In genomic region chr4:171812377-171813194, GRCh38 we compare ENCODE assay signal across 9 cellular contexts. TPM values are rescaled to one million over a fixed set of nuclear protein-coding genes. Genes with fewer than 3 reads are reported as not detected.
DNase-seq lines count a peak whose midpoint lies in the region; ATAC-seq and TF ChIP-seq lines count a peak whose summit lies in the region.
"Had no signal": no experiment of that assay in that cellular context is flagged by ENCODE, and none has a peak within 500 bp of the region (broad histone marks: within the 10 kb centered on the region; RNA-seq: fewer than 3 reads in every experiment).

No MANE protein-coding gene starts in this region.

- peak overlapping the region; percentile 58; the same call in 1 of the 2 replicates for H3K4me3 Mint-ChIP-seq in HFFc6
- no peak overlapping the region for H3K4me3 Mint-ChIP-seq in activated naive CD4-positive, alpha-beta T cell treated with anti-CD3 and anti-CD28 coated beads for 36 hours

- no peak for TF ChIP-seq POLR2A in body of pancreas (IDR thresholded peaks at IDR 0.05)

- peak; percentile 48 for ATAC-seq in body of pancreas
- ATAC-seq in HG02938 (IDR thresholded peaks at IDR 0.05; ENCODE audit: unreplicated experiment): no peak
- no peak for ATAC-seq in GM18519 (IDR thresholded peaks at IDR 0.05; ENCODE audit: low FRiP score, unreplicated experiment)

- CTCF ChIA-PET in activated naive CD4-positive, alpha-beta T cell treated with anti-CD3 and anti-CD28 coated beads for 36 hours (lab: Charles Lee): no interaction called here

- H4K20me1 ChIP-seq in BLaER1 treated with 17β-estradiol and CSF1 and Interleukin-3, amounts not matched to agents 10 nM and 100 nM: no peaks in the 10 kb centered on the region

- H3K36me3 Mint-ChIP-seq in HFFc6 (ENCODE audit: low read depth): no peaks in the 10 kb centered on the region
- peaks cover 2% of the 10 kb centered on the region for H3K36me3 Mint-ChIP-seq in activated naive CD4-positive, alpha-beta T cell treated with anti-CD3 and anti-CD28 coated beads for 36 hours (ENCODE audit: low read depth)

- peaks cover 0 to 23% (median 13%) of the 10 kb centered on the region in 11 experiments; a peak in 13 of 22 replicates for H3K27me3 ChIP-seq in BLaER1 treated with 17β-estradiol and CSF1 and Interleukin-3, amounts not matched to agents 10 nM and 100 nM
- H3K27me3 ChIP-seq in body of pancreas: peaks cover 0 to 11% of the 10 kb centered on the region in 2 donors
- H3K27me3 ChIP-seq in muscle layer of duodenum (ENCODE audit: low read depth, low read length): peaks cover 20% of the 10 kb centered on the region

- no peak for DNase-seq in HFFc6
- DNase-seq in body of pancreas: no peak
- DNase-seq in activated naive CD4-positive, alpha-beta T cell treated with anti-CD3 and anti-CD28 coated beads, Interleukin-2, amount 50 U/mL, for 16 hours: no peak
- DNase-seq in activated naive CD4-positive, alpha-beta T cell treated with anti-CD3 and anti-CD28 coated beads for 36 hours: no peak
- DNase-seq: activated T-cell treated with anti-CD3 and anti-CD28 coated beads, Interleukin-2, amount 50 U/mL, for 4 hours had no signal

- peaks cover 11 to 22% (median 17%) of the 10 kb centered on the region in 11 experiments; a peak in 20 of 22 replicates for H3K9me3 ChIP-seq in BLaER1 treated with 17β-estradiol and CSF1 and Interleukin-3, amounts not matched to agents 10 nM and 100 nM (replicated peaks in 1 of 11)
- H3K9me3 ChIP-seq in body of pancreas (no peaks in the 10 kb centered on the region), muscle layer of duodenum (ENCODE audit: control insufficient read depth in 1 of 2, low read length in 2 of 2) (no peaks in the 10 kb centered on the region)

- no peaks in the 10 kb centered on the region for H3K9me3 Mint-ChIP-seq in HFFc6
- no peaks in the 10 kb centered on the region for H3K9me3 Mint-ChIP-seq in activated naive CD4-positive, alpha-beta T cell treated with anti-CD3 and anti-CD28 coated beads for 36 hours

- H3K27ac Mint-ChIP-seq in HFFc6: no peak overlapping the region
- no peak overlapping the region for H3K27ac Mint-ChIP-seq in activated naive CD4-positive, alpha-beta T cell treated with anti-CD3 and anti-CD28 coated beads for 36 hours

- H3K4me2 ChIP-seq in BLaER1 treated with 17β-estradiol and CSF1 and Interleukin-3, amounts not matched to agents 10 nM and 100 nM: peak overlapping the region; percentile 82 to 92 (median 86)

- H3K27ac ChIP-seq in BLaER1 treated with 17β-estradiol and CSF1 and Interleukin-3, amounts not matched to agents 10 nM and 100 nM: peak overlapping the region in 8 of 11 experiments; percentile 13 to 45 (median 32); a peak in 9 of 22 replicates
- H3K27ac ChIP-seq in body of pancreas (no peak overlapping the region), muscle layer of duodenum (ENCODE audit: low read length) (no peak overlapping the region)

- WGBS in body of pancreas, 2 donors: 2% methylated on average over 21 to 51 of the region's 54 CpGs

- peak overlapping the region; percentile 29 to 77 (median 58); a peak in 20 of 22 replicates for H3K9ac ChIP-seq in BLaER1 treated with 17β-estradiol and CSF1 and Interleukin-3, amounts not matched to agents 10 nM and 100 nM

- intact Hi-C loops in body of pancreas (cut with DNase I): no loop called here
- intact Hi-C loops in activated naive CD4-positive, alpha-beta T cell treated with anti-CD3 and anti-CD28 coated beads for 36 hours (cut with micrococcal nuclease): no loop called here

- no peaks in the 10 kb centered on the region for H3K36me3 ChIP-seq in BLaER1 treated with 17β-estradiol and CSF1 and Interleukin-3, amounts not matched to agents 10 nM and 100 nM
- H3K36me3 ChIP-seq in body of pancreas (replicated peaks in 1 of 2; ENCODE audit: insufficient read depth in 1 of 2, low read depth in 2 of 2): no peaks in the 10 kb centered on the region
- no peaks in the 10 kb centered on the region for H3K36me3 ChIP-seq in muscle layer of duodenum (ENCODE audit: control insufficient read depth in 1 of 2, insufficient read depth in 2 of 2, low read length in 2 of 2)

- H3K4me1 ChIP-seq in BLaER1 treated with 17β-estradiol and CSF1 and Interleukin-3, amounts not matched to agents 10 nM and 100 nM: peaks cover 0 to 11% (median 5%) of the 10 kb centered on the region in 10 experiments; a peak in 11 of 20 replicates
- peaks cover 21% of the 10 kb centered on the region for H3K4me1 ChIP-seq in body of pancreas
- H3K4me1 ChIP-seq in muscle layer of duodenum (ENCODE audit: control insufficient read depth in 1 of 2, insufficient read depth in 2 of 2, low read length in 2 of 2): peaks cover 0 to 15% of the 10 kb centered on the region in 2 donors

- H3K27me3 Mint-ChIP-seq in HFFc6 (ENCODE audit: insufficient read depth): peaks cover 7% of the 10 kb centered on the region; the same call in 1 of the 2 replicates
- H3K27me3 Mint-ChIP-seq in activated naive CD4-positive, alpha-beta T cell treated with anti-CD3 and anti-CD28 coated beads for 36 hours (ENCODE audit: low read depth): peaks cover 27% of the 10 kb centered on the region

- TF ChIP-seq CTCF in HFFc6 (IDR thresholded peaks at IDR 0.05): no peak
- TF ChIP-seq CTCF in body of pancreas (IDR thresholded peaks at IDR 0.05): no peak

- peak overlapping the region; percentile 51 to 72 (median 66) for H3K4me3 ChIP-seq in BLaER1 treated with 17β-estradiol and CSF1 and Interleukin-3, amounts not matched to agents 10 nM and 100 nM
- H3K4me3 ChIP-seq in body of pancreas (peak overlapping the region in 1 of 2 donors; percentile 11), muscle layer of duodenum (ENCODE audit: low read depth in 1 of 2, low read length in 2 of 2) (peak overlapping the region; percentile 32 to 76)

- H3K4me1 Mint-ChIP-seq in HFFc6 (ENCODE audit: low read depth): no peaks in the 10 kb centered on the region; the same call in 1 of the 2 replicates
- peaks cover 3% of the 10 kb centered on the region for H3K4me1 Mint-ChIP-seq in activated naive CD4-positive, alpha-beta T cell treated with anti-CD3 and anti-CD28 coated beads for 36 hours (ENCODE audit: low read depth)

RNA-seq across cellular contexts. Expression of gene GALNTL6, which starts 0.6 kb away (rescaled TPM):
- total RNA-seq in HFFc6 (2021; fragmentation: NEBNext Ultra II Directional; extraction: Animal tissue kit (Norgen Biotek cat#: 25700)): under 1 TPM in 1 of 6 experiments, not detected in 5; 0.07 TPM
- under 1 TPM in 1 of 2 donors, not detected in 1; 0.26 TPM for total RNA-seq in body of pancreas
- not detected for total RNA-seq in activated naive CD4-positive, alpha-beta T cell treated with anti-CD3 and anti-CD28 coated beads for 36 hours
- total RNA-seq: activated T-cell treated with anti-CD3 and anti-CD28 coated beads, Interleukin-2, amount 50 U/mL, for 4 hours had no signal

Comparison
In these comparisons a context has a peak if more than half of its experiments do, and no peak if none do; other contexts are left out.
1. H3K27ac ChIP-seq: peak in BLaER1 treated with 17β-estradiol and CSF1 and Interleukin-3, amounts not matched to agents 10 nM and 100 nM (8 of 11); none in body of pancreas (0 of 4) and muscle layer of duodenum (single experiment).